Comparison of ENCODE assay signal across 8 cellular contexts in genomic region chr13:98454389-98454881, GRCh38.
DNase-seq lines count a peak whose midpoint lies in the region; ATAC-seq and TF ChIP-seq lines count a peak whose summit lies in the region.

No MANE protein-coding gene starts in this region.

- intact Hi-C loops in lower leg skin (cut with DNase I; ENCODE audit: low total_unique reads), result no loop called here

- WGBS in lower leg skin, 2 donors, result 7 to 11% methylated on average over 7 of the region's 7 CpGs

- H3K27me3 ChIP-seq in AG04450 (ENCODE audit: control insufficient read depth, insufficient read depth, low read length), result no peaks in the 10 kb centered on the region

- TF ChIP-seq POLR2A in lower leg skin (IDR thresholded peaks at IDR 0.05), result no peak

- H3K4me3 ChIP-seq in AG04450 (ENCODE audit: low read depth, low read length) (no peak overlapping the region; the same call in 1 of the 2 replicates), lower leg skin (ENCODE audit: low read depth, poor library complexity, severe bottlenecking) (no peak overlapping the region)

- no peak for ATAC-seq in GM18909 (IDR thresholded peaks at IDR 0.05; ENCODE audit: poor library complexity, unreplicated experiment)

- CTCF ChIA-PET in AG04450 (lab: Charles Lee), result interaction anchor here (0.8 to 3.5 kb wide), 5 partner anchors 8 to 389 kb away, joined by 3 to 13 read pairs (median 6); no protein-coding TSS in a partner anchor

- TF ChIP-seq CTCF in AG04450 (IDR thresholded peaks at IDR 0.05; ENCODE audit: low read depth, low read length) (no peak), lower leg skin (IDR thresholded peaks at IDR 0.05) (no peak)

- H3K27ac ChIP-seq in AG04450 (ENCODE audit: low read depth, low read length), result peak overlapping the region; percentile 94

- no peaks in the 10 kb centered on the region for H3K9me3 ChIP-seq in AG04450 (ENCODE audit: control insufficient read depth, insufficient read depth, low read length)

- POLR2A ChIA-PET in AG04450 (lab: Yijun Ruan, JAX), result interaction anchor here (0.5 to 1.2 kb wide), 5 partner anchors 11 to 599 kb away, joined by 3 to 17 read pairs (median 4); partner anchors contain the start of gene STK24

- peak; percentile 83 for DNase-seq in AG04450 (ENCODE audit: low read depth, low spot score)
- peak; percentile 9 for DNase-seq in NCI-H2029 treated with DMSO at 0.1 percent for 48 hours (lab: John Stamatoyannopoulos, UW)
- peak; percentile 84 to 93 for DNase-seq in cerebellar nuclear complex (lab: John Stamatoyannopoulos, UW)
- peak; percentile 56 for DNase-seq in middle frontal gyrus (ENCODE audit: extremely low spot score, low spot score)
- DNase-seq in NOMO-1 treated with dmso at 0.1 percent for 144 hours (lab: John Stamatoyannopoulos, UW; ENCODE audit: unreplicated experiment), result no peak
- no peak for DNase-seq in activated gamma-delta T cell treated with Interleukin-2 at 50 U/mL for 16 hours
- no peak for DNase-seq in lower leg skin (ENCODE audit: low spot score in 2 of 2)

Comparison
In these comparisons a context has a peak if more than half of its experiments do, and no peak if none do; other contexts are left out.
1. DNase-seq: peak in AG04450 (single experiment), NCI-H2029 treated with DMSO at 0.1 percent for 48 hours (single experiment), cerebellar nuclear complex (2 of 2) and middle frontal gyrus (single experiment); none in NOMO-1 treated with dmso at 0.1 percent for 144 hours (single experiment), activated gamma-delta T cell treated with Interleukin-2 at 50 U/mL for 16 hours (single experiment) and lower leg skin (0 of 2).